In the genomic region with DNA sequence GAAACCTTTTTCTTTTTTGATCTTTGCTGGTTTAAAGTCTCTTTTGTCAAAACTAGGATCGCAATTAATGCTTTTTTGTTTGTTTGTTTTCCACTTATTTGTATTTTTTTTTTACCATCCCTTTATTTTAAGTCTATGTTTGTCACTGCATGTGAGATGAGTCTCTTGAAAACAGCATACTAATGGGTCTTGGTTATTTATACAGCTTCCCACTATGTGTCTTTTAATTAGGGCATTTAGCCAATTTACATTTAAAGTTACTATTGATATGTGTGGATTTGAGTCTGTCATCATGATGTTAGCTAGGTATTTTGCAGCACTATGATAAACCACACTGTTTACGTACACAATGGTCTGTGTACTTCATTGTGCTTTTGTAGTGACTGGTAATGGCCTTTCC, we compare ENCODE assay signal across 3 cellular contexts. TPM values are rescaled to one million over a fixed set of nuclear protein-coding genes. Genes with fewer than 3 reads are reported as not detected.
"Had no signal": no experiment of that assay in that cellular context is flagged by ENCODE, and none has a peak within 500 bp of the region (broad histone marks: within the 10 kb centered on the region; RNA-seq: fewer than 3 reads in every experiment).

No MANE protein-coding gene starts in this region.

- DNase-seq: GDM1, GF-D8 had no signal

- H3K4me3 ChIP-seq: GM12878 had no signal

RNA-seq across cellular contexts. Expression of gene PPP1R3A, which starts 34.7 kb away (rescaled TPM):
- polyA plus RNA-seq: GM12878 had no signal
